In the genomic region with DNA sequence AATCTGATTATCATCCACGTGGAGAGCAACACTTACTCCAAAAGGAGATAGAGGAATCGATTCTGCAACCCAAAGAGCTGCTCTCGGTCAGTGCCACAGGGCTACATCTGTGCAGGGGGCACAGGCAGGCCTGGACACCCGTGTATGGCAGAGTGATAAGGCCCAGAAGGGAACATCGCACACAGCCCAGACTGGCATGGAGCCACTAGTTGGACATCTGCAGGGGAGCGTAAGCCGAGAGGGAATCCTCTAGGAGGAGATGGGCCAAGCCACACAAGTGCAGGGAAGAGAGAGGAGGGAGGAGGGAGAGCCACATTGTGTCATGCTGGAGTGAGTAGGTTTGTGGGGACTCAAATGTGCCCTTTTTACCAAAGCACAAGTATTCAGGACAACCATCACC, we compare ENCODE assay signal across 1 cellular context.
TF ChIP-seq lines count a peak whose summit lies in the region.

No MANE protein-coding gene starts in this region.

TF ChIP-seq in HepG2, 621 proteins besides CTCF, POLR2A, EP300 and RAD21 (continued from another document):
- TF ChIP-seq, protein P1, sequence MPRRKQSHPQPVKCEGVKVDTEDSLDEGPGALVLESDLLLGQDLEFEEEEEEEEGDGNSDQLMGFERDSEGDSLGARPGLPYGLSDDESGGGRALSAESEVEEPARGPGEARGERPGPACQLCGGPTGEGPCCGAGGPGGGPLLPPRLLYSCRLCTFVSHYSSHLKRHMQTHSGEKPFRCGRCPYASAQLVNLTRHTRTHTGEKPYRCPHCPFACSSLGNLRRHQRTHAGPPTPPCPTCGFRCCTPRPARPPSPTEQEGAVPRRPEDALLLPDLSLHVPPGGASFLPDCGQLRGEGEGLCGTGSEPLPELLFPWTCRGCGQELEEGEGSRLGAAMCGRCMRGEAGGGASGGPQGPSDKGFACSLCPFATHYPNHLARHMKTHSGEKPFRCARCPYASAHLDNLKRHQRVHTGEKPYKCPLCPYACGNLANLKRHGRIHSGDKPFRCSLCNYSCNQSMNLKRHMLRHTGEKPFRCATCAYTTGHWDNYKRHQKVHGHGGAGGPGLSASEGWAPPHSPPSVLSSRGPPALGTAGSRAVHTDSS (CRISPR knock-in tag; conservative IDR thresholded peaks at IDR 0.05), result no peak
- TF ChIP-seq, protein P2, sequence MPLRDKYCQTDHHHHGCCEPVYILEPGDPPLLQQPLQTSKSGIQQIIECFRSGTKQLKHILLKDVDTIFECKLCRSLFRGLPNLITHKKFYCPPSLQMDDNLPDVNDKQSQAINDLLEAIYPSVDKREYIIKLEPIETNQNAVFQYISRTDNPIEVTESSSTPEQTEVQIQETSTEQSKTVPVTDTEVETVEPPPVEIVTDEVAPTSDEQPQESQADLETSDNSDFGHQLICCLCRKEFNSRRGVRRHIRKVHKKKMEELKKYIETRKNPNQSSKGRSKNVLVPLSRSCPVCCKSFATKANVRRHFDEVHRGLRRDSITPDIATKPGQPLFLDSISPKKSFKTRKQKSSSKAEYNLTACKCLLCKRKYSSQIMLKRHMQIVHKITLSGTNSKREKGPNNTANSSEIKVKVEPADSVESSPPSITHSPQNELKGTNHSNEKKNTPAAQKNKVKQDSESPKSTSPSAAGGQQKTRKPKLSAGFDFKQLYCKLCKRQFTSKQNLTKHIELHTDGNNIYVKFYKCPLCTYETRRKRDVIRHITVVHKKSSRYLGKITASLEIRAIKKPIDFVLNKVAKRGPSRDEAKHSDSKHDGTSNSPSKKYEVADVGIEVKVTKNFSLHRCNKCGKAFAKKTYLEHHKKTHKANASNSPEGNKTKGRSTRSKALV (CRISPR knock-in tag; IDR thresholded peaks at IDR 0.05), result no peak
- TF ChIP-seq ZNF263 (CRISPR knock-in tag; IDR thresholded peaks at IDR 0.05), result 0 out of 2 replicates have a peak, but pooled peaks have one; percentile 53
